In the genomic region with DNA sequence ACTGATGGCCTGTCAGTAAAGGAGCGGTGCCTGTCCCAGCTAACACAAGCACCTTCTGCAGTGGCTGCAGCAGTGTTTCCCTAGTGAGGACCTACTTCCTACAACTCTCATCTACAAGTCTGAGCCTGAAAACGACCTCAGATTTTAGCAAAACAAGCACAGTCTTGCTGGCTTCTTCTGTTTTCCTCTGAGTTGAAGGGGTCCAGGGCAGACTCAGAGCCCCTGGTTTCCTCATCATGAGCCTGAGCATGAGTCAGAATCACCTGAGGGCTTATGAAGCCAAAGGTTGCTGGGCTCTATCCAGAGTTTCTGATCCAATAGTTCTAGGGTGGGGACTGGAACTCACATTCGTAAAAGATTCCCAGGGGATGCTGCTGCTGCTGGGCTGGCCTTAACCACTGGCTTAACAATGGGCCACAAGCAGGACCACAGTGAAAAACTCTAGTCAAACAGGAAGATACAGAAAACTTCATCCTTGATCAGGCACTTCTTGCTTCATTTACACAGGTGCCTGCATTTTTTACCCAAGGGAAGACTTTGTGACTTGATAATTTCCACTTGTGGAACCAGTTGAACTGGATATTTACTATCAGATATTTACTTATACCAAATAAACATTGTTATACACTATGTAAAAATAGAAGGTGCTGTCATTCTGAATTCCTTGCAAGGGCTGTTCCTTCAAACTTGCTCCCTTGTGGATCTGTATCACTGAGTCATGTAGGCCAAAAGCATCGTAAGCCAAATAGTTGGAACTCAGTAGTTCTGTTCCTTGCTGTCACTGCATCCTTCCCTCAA, we compare ENCODE assay signal across 1 cellular context.
TF ChIP-seq lines count a peak whose summit lies in the region.

No MANE protein-coding gene starts in this region.

TF ChIP-seq in HepG2, 621 proteins besides CTCF, POLR2A, EP300 and RAD21:
- no peak for TF ChIP-seq PHF8 (CRISPR knock-in tag; IDR thresholded peaks at IDR 0.05)
- 0 out of 2 replicates have a peak, but pooled peaks have one; percentile 5 for TF ChIP-seq FOSL2 (CRISPR knock-in tag; IDR thresholded peaks at IDR 0.05)
